In the genomic region with DNA sequence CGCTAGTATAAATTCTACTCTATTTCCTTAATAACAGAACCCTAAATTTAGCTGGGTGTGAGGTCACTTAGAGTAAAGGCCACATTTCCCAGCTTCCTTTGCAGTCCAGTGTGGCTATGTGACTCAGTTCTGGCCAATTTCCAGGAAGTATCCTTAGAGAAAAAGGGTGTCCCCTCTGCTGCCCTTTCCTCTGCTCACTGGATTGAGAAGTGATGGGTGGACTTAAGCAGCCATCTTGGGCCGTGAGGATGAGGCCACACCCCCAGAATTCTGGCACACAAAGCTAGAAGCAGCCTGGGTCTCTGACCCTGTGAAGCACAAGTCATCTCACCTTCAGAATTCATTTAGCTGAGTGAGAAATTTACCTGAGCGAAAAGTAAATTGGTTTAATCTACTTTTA, we compare ENCODE assay signal across 25 cellular contexts. TPM values are rescaled to one million over a fixed set of nuclear protein-coding genes. Genes with fewer than 3 reads are reported as not detected.
"Had no signal": no experiment of that assay in that cellular context is flagged by ENCODE, and none has a peak within 500 bp of the region (broad histone marks: within the 10 kb centered on the region; RNA-seq: fewer than 3 reads in every experiment).

No MANE protein-coding gene starts in this region.

- ATAC-seq: activated CD4-positive, alpha-beta T cell treated with anti-CD3 and anti-CD28 coated beads for 36 hours; activated T-helper 17 cell treated with anti-CD3 and anti-CD28 coated beads, Interleukin-2, amount 50 U/mL, for 72 hours; Panc1; SK-N-SH treated with all-trans-retinoic acid at 6 μM for 48 hours had no signal

- H3K4me1 Mint-ChIP-seq: activated CD4-positive, alpha-beta memory T cell treated with anti-CD3 and anti-CD28 coated beads, Interleukin-2, amount 10 ng/mL, durations not matched to agents 7 days and 5 days; activated CD4-positive, alpha-beta T cell treated with anti-CD3 and anti-CD28 coated beads for 36 hours; activated T-helper 17 cell treated with anti-CD3 and anti-CD28 coated beads, Interleukin-2, amount 50 U/mL, for 72 hours had no signal

- H3K9me3 Mint-ChIP-seq: activated CD4-positive, alpha-beta memory T cell treated with anti-CD3 and anti-CD28 coated beads, Interleukin-2, amount 10 ng/mL, durations not matched to agents 7 days and 5 days; activated T-helper 17 cell treated with anti-CD3 and anti-CD28 coated beads, Interleukin-2, amount 50 U/mL, for 72 hours; T-helper 1 cell treated with Interleukin-12 subunit alpha and Interleukin-12 subunit beta and Interleukin-4 antibody, amounts not matched to agents 30 μg/mL and 1 μg/mL, for 36 hours had no signal

- H3K27ac Mint-ChIP-seq: activated CD4-positive, alpha-beta memory T cell treated with anti-CD3 and anti-CD28 coated beads, Interleukin-2, amount 10 ng/mL, durations not matched to agents 7 days and 5 days; activated CD4-positive, alpha-beta T cell treated with anti-CD3 and anti-CD28 coated beads for 36 hours; activated naive CD4-positive, alpha-beta T cell treated with anti-CD3 and anti-CD28 coated beads for 36 hours; activated naive CD8-positive, alpha-beta T cell; activated T-helper 17 cell treated with anti-CD3 and anti-CD28 coated beads, Interleukin-2, amount 50 U/mL, for 72 hours; T-helper 1 cell treated with Interleukin-12 subunit alpha and Interleukin-12 subunit beta and Interleukin-4 antibody, amounts not matched to agents 30 μg/mL and 1 μg/mL, for 36 hours had no signal

- H3K9me3 ChIP-seq: SJSA1 had no signal

- H3K27ac ChIP-seq: brain microvascular endothelial cell, cardiac muscle cell, SJSA1 had no signal

- H3K27me3 Mint-ChIP-seq: activated CD4-positive, alpha-beta memory T cell treated with anti-CD3 and anti-CD28 coated beads, Interleukin-2, amount 10 ng/mL, durations not matched to agents 7 days and 5 days; activated naive CD8-positive, alpha-beta T cell; activated T-helper 17 cell treated with anti-CD3 and anti-CD28 coated beads, Interleukin-2, amount 50 U/mL, for 72 hours had no signal

- H3K36me3 ChIP-seq: brain microvascular endothelial cell, cardiac muscle cell, SJSA1 had no signal

- H3K27me3 ChIP-seq: brain microvascular endothelial cell, cardiac muscle cell, SJSA1 had no signal

- H3K4me1 ChIP-seq: SJSA1 had no signal

- H3K4me3 Mint-ChIP-seq: activated CD4-positive, alpha-beta memory T cell treated with anti-CD3 and anti-CD28 coated beads, Interleukin-2, amount 10 ng/mL, durations not matched to agents 7 days and 5 days; activated CD4-positive, alpha-beta T cell treated with anti-CD3 and anti-CD28 coated beads for 36 hours; activated naive CD4-positive, alpha-beta T cell treated with anti-CD3 and anti-CD28 coated beads for 36 hours; activated naive CD8-positive, alpha-beta T cell; activated T-helper 17 cell treated with anti-CD3 and anti-CD28 coated beads, Interleukin-2, amount 50 U/mL, for 72 hours; T-helper 1 cell treated with Interleukin-12 subunit alpha and Interleukin-12 subunit beta and Interleukin-4 antibody, amounts not matched to agents 30 μg/mL and 1 μg/mL, for 36 hours had no signal

- H3K4me3 ChIP-seq: cardiac muscle cell, SJSA1 had no signal

- DNase-seq: activated CD4-positive, alpha-beta memory T cell treated with anti-CD3 and anti-CD28 coated beads, Interleukin-2, amount 10 ng/mL, durations not matched to agents 7 days and 5 days; activated CD4-positive, alpha-beta T cell treated with anti-CD3 and anti-CD28 coated beads for 36 hours; activated CD4-positive, alpha-beta T cell treated with anti-CD3 and anti-CD28 coated beads, Interleukin-2, amount 50 U/mL, for 1 hour; activated gamma-delta T cell; activated naive CD4-positive, alpha-beta T cell treated with anti-CD3 and anti-CD28 coated beads for 36 hours; activated T-cell treated with anti-CD3 and anti-CD28 coated beads for 4 hours; activated T-cell treated with anti-CD3 and anti-CD28 coated beads, Interleukin-2, amount 50 U/mL, for 48 hours; brain microvascular endothelial cell; cerebellar nuclear complex; NCI-H1105 treated with DMSO at 0.1 percent for 48 hours; NCI-H1436 treated with DMSO at 0.1 percent for 48 hours; NCI-H187; NCI-H2081 treated with DMSO at 0.1 percent for 48 hours; NCI-H2227 treated with DMSO at 0.1 percent for 48 hours; NCI-H446 treated with DMSO at 0.1 percent for 48 hours; NCI-H526 treated with DMSO at 0.1 percent for 48 hours; NCI-H82; SHP77 had no signal

RNA-seq across cellular contexts. Expression of a gene that starts 11.7 kb away (rescaled TPM):
- total RNA-seq: activated CD4-positive, alpha-beta memory T cell treated with anti-CD3 and anti-CD28 coated beads, Interleukin-2, amount 10 ng/mL, durations not matched to agents 7 days and 5 days; activated naive CD4-positive, alpha-beta T cell treated with anti-CD3 and anti-CD28 coated beads for 36 hours; SJSA1 had no signal
